In the genomic region with DNA sequence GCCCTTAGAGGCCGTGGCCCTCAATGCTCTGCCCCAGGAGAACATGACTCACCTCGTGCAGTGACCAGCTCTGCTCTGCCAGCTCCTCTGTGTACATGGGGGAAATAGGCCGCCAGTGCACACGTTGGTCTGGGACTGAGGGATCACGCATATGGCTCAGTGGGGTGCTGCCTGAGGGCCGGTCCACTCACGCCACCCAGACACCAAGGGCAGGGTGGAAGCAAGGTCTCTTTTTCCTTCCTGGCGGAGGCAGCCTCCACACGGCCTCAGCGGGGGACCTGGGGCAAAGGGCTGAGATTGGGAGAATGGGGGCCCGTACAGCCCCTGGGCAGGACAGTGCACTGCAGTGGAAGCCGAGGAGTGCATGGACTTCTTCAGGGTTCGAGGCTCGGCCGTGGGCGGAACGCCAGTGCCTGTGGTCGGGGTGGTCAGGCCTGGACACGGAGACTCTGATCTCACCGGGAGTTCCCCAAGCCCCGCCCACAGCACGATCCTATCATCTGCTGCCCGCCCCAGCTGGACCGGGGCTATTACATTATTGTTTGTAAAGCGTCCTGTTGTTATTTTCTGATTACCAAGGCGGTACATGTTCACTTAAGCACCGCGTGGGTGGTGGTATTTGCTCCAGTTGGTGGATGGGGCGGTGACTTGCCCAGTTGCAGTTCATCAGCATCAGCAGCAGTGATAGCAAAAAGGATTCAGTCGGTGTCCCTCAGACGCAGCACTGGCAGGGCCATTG, we compare ENCODE assay signal across 1 cellular context.
TF ChIP-seq lines count a peak whose summit lies in the region.

No MANE protein-coding gene starts in this region.

TF ChIP-seq in HCT116, 20 proteins besides CTCF, POLR2A, EP300 and RAD21 (continued from another document):
- TF ChIP-seq, protein P1, sequence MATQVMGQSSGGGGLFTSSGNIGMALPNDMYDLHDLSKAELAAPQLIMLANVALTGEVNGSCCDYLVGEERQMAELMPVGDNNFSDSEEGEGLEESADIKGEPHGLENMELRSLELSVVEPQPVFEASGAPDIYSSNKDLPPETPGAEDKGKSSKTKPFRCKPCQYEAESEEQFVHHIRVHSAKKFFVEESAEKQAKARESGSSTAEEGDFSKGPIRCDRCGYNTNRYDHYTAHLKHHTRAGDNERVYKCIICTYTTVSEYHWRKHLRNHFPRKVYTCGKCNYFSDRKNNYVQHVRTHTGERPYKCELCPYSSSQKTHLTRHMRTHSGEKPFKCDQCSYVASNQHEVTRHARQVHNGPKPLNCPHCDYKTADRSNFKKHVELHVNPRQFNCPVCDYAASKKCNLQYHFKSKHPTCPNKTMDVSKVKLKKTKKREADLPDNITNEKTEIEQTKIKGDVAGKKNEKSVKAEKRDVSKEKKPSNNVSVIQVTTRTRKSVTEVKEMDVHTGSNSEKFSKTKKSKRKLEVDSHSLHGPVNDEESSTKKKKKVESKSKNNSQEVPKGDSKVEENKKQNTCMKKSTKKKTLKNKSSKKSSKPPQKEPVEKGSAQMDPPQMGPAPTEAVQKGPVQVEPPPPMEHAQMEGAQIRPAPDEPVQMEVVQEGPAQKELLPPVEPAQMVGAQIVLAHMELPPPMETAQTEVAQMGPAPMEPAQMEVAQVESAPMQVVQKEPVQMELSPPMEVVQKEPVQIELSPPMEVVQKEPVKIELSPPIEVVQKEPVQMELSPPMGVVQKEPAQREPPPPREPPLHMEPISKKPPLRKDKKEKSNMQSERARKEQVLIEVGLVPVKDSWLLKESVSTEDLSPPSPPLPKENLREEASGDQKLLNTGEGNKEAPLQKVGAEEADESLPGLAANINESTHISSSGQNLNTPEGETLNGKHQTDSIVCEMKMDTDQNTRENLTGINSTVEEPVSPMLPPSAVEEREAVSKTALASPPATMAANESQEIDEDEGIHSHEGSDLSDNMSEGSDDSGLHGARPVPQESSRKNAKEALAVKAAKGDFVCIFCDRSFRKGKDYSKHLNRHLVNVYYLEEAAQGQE (IDR thresholded peaks at IDR 0.05; ENCODE audit: low read depth), result no peak
